ENCODE assay signal across 1 cellular context in genomic region chr20:32911355-32911754, GRCh38.
A peak's percentile ranks its signal among the peaks of the same experiment; 100 is the strongest.
TF ChIP-seq lines count a peak whose summit lies in the region.

No MANE protein-coding gene starts in this region.

TF ChIP-seq in HepG2, 621 proteins besides CTCF, POLR2A, EP300 and RAD21 (continued from another document):
- TF ChIP-seq, protein P1, sequence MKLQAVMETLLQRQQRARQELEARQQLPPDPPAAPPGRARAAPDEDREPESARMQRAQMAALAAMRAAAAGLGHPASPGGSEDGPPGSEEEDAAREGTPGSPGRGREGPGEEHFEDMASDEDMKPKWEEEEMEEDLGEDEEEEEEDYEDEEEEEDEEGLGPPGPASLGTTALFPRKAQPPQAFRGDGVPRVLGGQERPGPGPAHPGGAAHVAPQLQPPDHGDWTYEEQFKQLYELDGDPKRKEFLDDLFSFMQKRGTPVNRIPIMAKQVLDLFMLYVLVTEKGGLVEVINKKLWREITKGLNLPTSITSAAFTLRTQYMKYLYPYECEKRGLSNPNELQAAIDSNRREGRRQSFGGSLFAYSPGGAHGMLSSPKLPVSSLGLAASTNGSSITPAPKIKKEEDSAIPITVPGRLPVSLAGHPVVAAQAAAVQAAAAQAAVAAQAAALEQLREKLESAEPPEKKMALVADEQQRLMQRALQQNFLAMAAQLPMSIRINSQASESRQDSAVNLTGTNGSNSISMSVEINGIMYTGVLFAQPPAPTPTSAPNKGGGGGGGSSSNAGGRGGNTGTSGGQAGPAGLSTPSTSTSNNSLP (IDR thresholded peaks at IDR 0.05; ENCODE audit: low read depth, low read length): no peak
- TF ChIP-seq NR2F6 (IDR thresholded peaks at IDR 0.05): 0 out of 2 replicates have a peak, but pooled peaks have one; percentile 11
- TF ChIP-seq NR2F6 (CRISPR knock-in tag; IDR thresholded peaks at IDR 0.05): no peak
- no peak for TF ChIP-seq HOXD1 (CRISPR knock-in tag; IDR thresholded peaks at IDR 0.05)
- no peak for TF ChIP-seq ZC3H4 (CRISPR knock-in tag; IDR thresholded peaks at IDR 0.05; ENCODE audit: borderline replicate concordance)
- TF ChIP-seq ZBTB7B (CRISPR knock-in tag; IDR thresholded peaks at IDR 0.05): no peak
- TF ChIP-seq FOXC1 (CRISPR knock-in tag; IDR thresholded peaks at IDR 0.05; ENCODE audit: borderline replicate concordance): no peak
- peak; percentile 23; the same call in 1 of the 2 replicates for TF ChIP-seq FOSL2 (CRISPR knock-in tag; IDR thresholded peaks at IDR 0.05)
- TF ChIP-seq, protein P2, sequence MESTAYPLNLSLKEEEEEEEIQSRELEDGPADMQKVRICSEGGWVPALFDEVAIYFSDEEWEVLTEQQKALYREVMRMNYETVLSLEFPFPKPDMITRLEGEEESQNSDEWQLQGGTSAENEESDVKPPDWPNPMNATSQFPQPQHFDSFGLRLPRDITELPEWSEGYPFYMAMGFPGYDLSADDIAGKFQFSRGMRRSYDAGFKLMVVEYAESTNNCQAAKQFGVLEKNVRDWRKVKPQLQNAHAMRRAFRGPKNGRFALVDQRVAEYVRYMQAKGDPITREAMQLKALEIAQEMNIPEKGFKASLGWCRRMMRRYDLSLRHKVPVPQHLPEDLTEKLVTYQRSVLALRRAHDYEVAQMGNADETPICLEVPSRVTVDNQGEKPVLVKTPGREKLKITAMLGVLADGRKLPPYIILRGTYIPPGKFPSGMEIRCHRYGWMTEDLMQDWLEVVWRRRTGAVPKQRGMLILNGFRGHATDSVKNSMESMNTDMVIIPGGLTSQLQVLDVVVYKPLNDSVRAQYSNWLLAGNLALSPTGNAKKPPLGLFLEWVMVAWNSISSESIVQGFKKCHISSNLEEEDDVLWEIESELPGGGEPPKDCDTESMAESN (CRISPR knock-in tag; conservative IDR thresholded peaks at IDR 0.05): no peak
- no peak for TF ChIP-seq TP53 (CRISPR knock-in tag; conservative IDR thresholded peaks at IDR 0.05)
- TF ChIP-seq, protein P3, sequence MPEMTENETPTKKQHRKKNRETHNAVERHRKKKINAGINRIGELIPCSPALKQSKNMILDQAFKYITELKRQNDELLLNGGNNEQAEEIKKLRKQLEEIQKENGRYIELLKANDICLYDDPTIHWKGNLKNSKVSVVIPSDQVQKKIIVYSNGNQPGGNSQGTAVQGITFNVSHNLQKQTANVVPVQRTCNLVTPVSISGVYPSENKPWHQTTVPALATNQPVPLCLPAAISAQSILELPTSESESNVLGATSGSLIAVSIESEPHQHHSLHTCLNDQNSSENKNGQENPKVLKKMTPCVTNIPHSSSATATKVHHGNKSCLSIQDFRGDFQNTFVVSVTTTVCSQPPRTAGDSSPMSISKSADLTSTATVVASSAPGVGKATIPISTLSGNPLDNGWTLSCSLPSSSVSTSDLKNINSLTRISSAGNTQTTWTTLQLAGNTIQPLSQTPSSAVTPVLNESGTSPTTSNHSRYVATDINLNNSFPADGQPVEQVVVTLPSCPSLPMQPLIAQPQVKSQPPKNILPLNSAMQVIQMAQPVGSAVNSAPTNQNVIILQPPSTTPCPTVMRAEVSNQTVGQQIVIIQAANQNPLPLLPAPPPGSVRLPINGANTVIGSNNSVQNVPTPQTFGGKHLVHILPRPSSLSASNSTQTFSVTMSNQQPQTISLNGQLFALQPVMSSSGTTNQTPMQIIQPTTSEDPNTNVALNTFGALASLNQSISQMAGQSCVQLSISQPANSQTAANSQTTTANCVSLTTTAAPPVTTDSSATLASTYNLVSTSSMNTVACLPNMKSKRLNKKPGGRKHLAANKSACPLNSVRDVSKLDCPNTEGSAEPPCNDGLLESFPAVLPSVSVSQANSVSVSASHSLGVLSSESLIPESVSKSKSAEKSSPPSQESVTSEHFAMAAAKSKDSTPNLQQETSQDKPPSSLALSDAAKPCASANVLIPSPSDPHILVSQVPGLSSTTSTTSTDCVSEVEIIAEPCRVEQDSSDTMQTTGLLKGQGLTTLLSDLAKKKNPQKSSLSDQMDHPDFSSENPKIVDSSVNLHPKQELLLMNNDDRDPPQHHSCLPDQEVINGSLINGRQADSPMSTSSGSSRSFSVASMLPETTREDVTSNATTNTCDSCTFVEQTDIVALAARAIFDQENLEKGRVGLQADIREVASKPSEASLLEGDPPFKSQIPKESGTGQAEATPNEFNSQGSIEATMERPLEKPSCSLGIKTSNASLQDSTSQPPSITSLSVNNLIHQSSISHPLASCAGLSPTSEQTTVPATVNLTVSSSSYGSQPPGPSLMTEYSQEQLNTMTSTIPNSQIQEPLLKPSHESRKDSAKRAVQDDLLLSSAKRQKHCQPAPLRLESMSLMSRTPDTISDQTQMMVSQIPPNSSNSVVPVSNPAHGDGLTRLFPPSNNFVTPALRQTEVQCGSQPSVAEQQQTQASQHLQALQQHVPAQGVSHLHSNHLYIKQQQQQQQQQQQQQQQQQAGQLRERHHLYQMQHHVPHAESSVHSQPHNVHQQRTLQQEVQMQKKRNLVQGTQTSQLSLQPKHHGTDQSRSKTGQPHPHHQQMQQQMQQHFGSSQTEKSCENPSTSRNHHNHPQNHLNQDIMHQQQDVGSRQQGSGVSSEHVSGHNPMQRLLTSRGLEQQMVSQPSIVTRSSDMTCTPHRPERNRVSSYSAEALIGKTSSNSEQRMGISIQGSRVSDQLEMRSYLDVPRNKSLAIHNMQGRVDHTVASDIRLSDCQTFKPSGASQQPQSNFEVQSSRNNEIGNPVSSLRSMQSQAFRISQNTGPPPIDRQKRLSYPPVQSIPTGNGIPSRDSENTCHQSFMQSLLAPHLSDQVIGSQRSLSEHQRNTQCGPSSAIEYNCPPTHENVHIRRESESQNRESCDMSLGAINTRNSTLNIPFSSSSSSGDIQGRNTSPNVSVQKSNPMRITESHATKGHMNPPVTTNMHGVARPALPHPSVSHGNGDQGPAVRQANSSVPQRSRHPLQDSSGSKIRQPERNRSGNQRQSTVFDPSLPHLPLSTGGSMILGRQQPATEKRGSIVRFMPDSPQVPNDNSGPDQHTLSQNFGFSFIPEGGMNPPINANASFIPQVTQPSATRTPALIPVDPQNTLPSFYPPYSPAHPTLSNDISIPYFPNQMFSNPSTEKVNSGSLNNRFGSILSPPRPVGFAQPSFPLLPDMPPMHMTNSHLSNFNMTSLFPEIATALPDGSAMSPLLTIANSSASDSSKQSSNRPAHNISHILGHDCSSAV (CRISPR knock-in tag; IDR thresholded peaks at IDR 0.05; ENCODE audit: borderline replicate concordance): no peak
- no peak for TF ChIP-seq ZNF773 (CRISPR knock-in tag; IDR thresholded peaks at IDR 0.05; ENCODE audit: borderline replicate concordance)
- no peak for TF ChIP-seq ZNF782 (CRISPR knock-in tag; IDR thresholded peaks at IDR 0.05; ENCODE audit: borderline replicate concordance)
- no peak for TF ChIP-seq ZNF446 (CRISPR knock-in tag; IDR thresholded peaks at IDR 0.05)
- TF ChIP-seq, protein P4, sequence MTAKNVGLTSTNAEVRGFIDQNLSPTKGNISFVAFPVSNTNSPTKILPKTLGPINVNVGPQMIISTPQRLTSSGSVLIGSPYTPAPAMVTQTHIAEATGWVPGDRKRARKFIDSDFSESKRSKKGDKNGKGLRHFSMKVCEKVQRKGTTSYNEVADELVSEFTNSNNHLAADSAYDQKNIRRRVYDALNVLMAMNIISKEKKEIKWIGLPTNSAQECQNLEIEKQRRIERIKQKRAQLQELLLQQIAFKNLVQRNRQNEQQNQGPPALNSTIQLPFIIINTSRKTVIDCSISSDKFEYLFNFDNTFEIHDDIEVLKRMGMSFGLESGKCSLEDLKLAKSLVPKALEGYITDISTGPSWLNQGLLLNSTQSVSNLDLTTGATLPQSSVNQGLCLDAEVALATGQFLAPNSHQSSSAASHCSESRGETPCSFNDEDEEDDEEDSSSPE (CRISPR knock-in tag; IDR thresholded peaks at IDR 0.05): no peak
- TF ChIP-seq SPEN (CRISPR knock-in tag; IDR thresholded peaks at IDR 0.05; ENCODE audit: low read depth): no peak
- TF ChIP-seq JUND (CRISPR knock-in tag; IDR thresholded peaks at IDR 0.05): no peak
